1 cellular context compared by ENCODE assay signal in the genomic region with DNA sequence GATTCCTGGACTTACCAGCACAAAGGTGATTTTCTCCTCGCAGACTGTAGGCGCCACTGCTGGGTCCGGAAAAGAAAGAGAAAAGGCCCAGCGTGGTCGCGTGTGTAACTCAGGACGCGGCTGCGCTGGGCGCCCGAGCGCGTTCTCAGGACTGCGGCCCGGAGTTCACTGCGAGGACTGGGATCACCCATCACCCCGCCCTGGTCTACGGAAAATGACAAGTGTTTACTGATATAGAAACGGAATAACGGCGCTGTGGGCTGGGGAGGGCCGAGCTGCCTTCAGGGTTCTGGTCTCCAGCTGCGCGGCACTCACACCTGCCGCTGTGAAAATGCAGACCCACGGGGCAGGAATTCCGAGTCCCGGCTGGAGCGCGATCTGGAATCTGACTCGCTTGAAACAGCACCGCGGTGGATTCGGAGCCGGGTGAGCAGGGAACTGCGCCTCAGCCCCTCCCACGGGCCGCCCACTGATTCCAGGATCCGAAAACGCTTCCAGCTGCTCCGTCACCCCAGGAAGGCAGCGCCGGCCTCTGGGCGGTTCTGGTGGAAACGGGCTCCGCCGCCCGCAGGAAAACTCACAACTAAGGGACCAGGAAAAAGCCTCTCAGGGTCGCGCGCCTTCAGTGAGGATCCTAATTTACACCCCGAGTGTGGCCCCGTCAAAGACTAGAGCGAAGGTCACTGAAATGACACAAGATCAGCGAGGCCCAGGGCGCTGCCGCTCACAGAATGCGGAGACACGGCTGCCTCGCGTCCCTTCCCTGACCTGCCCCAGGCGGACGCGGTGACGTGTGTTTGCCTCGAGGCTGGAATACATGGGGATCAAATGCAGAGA.
A peak's percentile ranks its signal among the peaks of the same experiment; 100 is the strongest.
TF ChIP-seq lines count a peak whose summit lies in the region.

No MANE protein-coding gene starts in this region.

TF ChIP-seq in HepG2, 621 proteins besides CTCF, POLR2A, EP300 and RAD21 (continued from another document and continues in another):
- TF ChIP-seq HHEX (CRISPR knock-in tag; IDR thresholded peaks at IDR 0.05) (no peak), ZSCAN22 (CRISPR knock-in tag; IDR thresholded peaks at IDR 0.05) (no peak), CBFB (CRISPR knock-in tag; IDR thresholded peaks at IDR 0.05) (0 out of 2 replicates have a peak, but pooled peaks have one; percentile 7), ZNF576 (CRISPR knock-in tag; IDR thresholded peaks at IDR 0.05) (0 out of 2 replicates have a peak, but pooled peaks have one; percentile 73), MZF1 (CRISPR knock-in tag; IDR thresholded peaks at IDR 0.05; ENCODE audit: borderline replicate concordance) (no peak), ZC3H4 (CRISPR knock-in tag; IDR thresholded peaks at IDR 0.05; ENCODE audit: borderline replicate concordance) (no peak; the same call in 1 of the 2 replicates), CC2D1A (CRISPR knock-in tag; IDR thresholded peaks at IDR 0.05) (peak; percentile 85; the same call in 1 of the 2 replicates), TOE1 (CRISPR knock-in tag; IDR thresholded peaks at IDR 0.05) (0 out of 2 replicates have a peak, but pooled peaks have one; percentile 6), ARNT2 (CRISPR knock-in tag; IDR thresholded peaks at IDR 0.05; ENCODE audit: low read depth) (peak; percentile 81), JUN (CRISPR knock-in tag; IDR thresholded peaks at IDR 0.05) (peak; percentile 12; the same call in 1 of the 2 replicates), MAX (IDR thresholded peaks at IDR 0.05) (peak; percentile 92), BATF2 (CRISPR knock-in tag; IDR thresholded peaks at IDR 0.05) (no peak), ZFP90 (CRISPR knock-in tag; IDR thresholded peaks at IDR 0.05; ENCODE audit: borderline replicate concordance) (peak; percentile 45; the same call in 1 of the 2 replicates), ZNF614 (CRISPR knock-in tag; IDR thresholded peaks at IDR 0.05; ENCODE audit: borderline replicate concordance) (peak; percentile 76; the same call in 1 of the 2 replicates), NFIB (CRISPR knock-in tag; IDR thresholded peaks at IDR 0.05; ENCODE audit: borderline replicate concordance) (no peak), PLRG1 (conservative IDR thresholded peaks at IDR 0.05) (no peak), FOXP1 (IDR thresholded peaks at IDR 0.05) (no peak), FOXP1 (CRISPR knock-in tag; IDR thresholded peaks at IDR 0.05) (peak; percentile 23; the same call in 1 of the 2 replicates), REPIN1 (CRISPR knock-in tag; IDR thresholded peaks at IDR 0.05; ENCODE audit: borderline replicate concordance, low read depth) (peak; percentile 52; the same call in 1 of the 2 replicates), JUNB (CRISPR knock-in tag; IDR thresholded peaks at IDR 0.05; ENCODE audit: borderline replicate concordance) (no peak), HMG20A (CRISPR knock-in tag; IDR thresholded peaks at IDR 0.05; ENCODE audit: borderline replicate concordance) (no peak), ARNT (IDR thresholded peaks at IDR 0.05) (no peak), MYNN (CRISPR knock-in tag; IDR thresholded peaks at IDR 0.05; ENCODE audit: low read depth) (peak; percentile 90; the same call in 1 of the 2 replicates), SRSF9 (IDR thresholded peaks at IDR 0.05; ENCODE audit: borderline replicate concordance, insufficient read depth, low read depth, low read length, poor library complexity, severe bottlenecking) (no peak), KDM4B (CRISPR knock-in tag; IDR thresholded peaks at IDR 0.05) (peak; percentile 50; the same call in 1 of the 2 replicates), PHF21A (CRISPR knock-in tag; IDR thresholded peaks at IDR 0.05) (peak; percentile 58; the same call in 1 of the 2 replicates), HDAC1 (CRISPR knock-in tag; IDR thresholded peaks at IDR 0.05) (peak; percentile 60), HOXA3 (CRISPR knock-in tag; IDR thresholded peaks at IDR 0.05) (peak; percentile 72), ZFP41 (CRISPR knock-in tag; IDR thresholded peaks at IDR 0.05; ENCODE audit: borderline replicate concordance) (0 out of 2 replicates have a peak, but pooled peaks have one; percentile 44), ZNF629 (CRISPR knock-in tag; conservative IDR thresholded peaks at IDR 0.05) (no peak; the same call in 1 of the 2 replicates), JARID2 (CRISPR knock-in tag; IDR thresholded peaks at IDR 0.05; ENCODE audit: insufficient replicate concordance) (peak; percentile 77), ZNF335 (CRISPR knock-in tag; IDR thresholded peaks at IDR 0.05) (no peak), ARID2 (CRISPR knock-in tag; IDR thresholded peaks at IDR 0.05; ENCODE audit: borderline replicate concordance) (peak; percentile 68; the same call in 1 of the 2 replicates), ZNF235 (CRISPR knock-in tag; IDR thresholded peaks at IDR 0.05; ENCODE audit: borderline replicate concordance) (no peak), ZSCAN25 (CRISPR knock-in tag; IDR thresholded peaks at IDR 0.05) (0 out of 2 replicates have a peak, but pooled peaks have one; percentile 10), ZNF674 (CRISPR knock-in tag; IDR thresholded peaks at IDR 0.05; ENCODE audit: low read depth) (no peak), ZNF256 (CRISPR knock-in tag; conservative IDR thresholded peaks at IDR 0.05) (no peak), ZMYM3 (CRISPR knock-in tag; IDR thresholded peaks at IDR 0.05) (peak; percentile 63), CBX1 (IDR thresholded peaks at IDR 0.05; ENCODE audit: low read depth) (peak; percentile 12), TOPORS (CRISPR knock-in tag; IDR thresholded peaks at IDR 0.05) (peak; percentile 23; the same call in 1 of the 2 replicates), HOXA5 (CRISPR knock-in tag; IDR thresholded peaks at IDR 0.05) (peak; percentile 90), MED13 (CRISPR knock-in tag; IDR thresholded peaks at IDR 0.05) (peak; percentile 52; the same call in 1 of the 2 replicates), PAXIP1 (CRISPR knock-in tag; conservative IDR thresholded peaks at IDR 0.05) (0 out of 2 replicates have a peak, but pooled peaks have one; percentile 48), HOXA7 (CRISPR knock-in tag; IDR thresholded peaks at IDR 0.05) (no peak), MAFF (IDR thresholded peaks at IDR 0.05; ENCODE audit: low read depth, low read length) (no peak), ZNF350 (CRISPR knock-in tag; IDR thresholded peaks at IDR 0.05; ENCODE audit: borderline replicate concordance, low read depth) (peak; percentile 89; the same call in 1 of the 2 replicates), TARDBP (CRISPR knock-in tag; IDR thresholded peaks at IDR 0.05) (peak; percentile 7; the same call in 1 of the 2 replicates), CEBPG (CRISPR knock-in tag; IDR thresholded peaks at IDR 0.05) (peak; percentile 43; the same call in 1 of the 2 replicates), ZNF746 (CRISPR knock-in tag; IDR thresholded peaks at IDR 0.05) (peak; percentile 56), ZC3H13 (CRISPR knock-in tag; IDR thresholded peaks at IDR 0.05) (peak; percentile 74; the same call in 1 of the 2 replicates)
- TF ChIP-seq, protein P1, sequence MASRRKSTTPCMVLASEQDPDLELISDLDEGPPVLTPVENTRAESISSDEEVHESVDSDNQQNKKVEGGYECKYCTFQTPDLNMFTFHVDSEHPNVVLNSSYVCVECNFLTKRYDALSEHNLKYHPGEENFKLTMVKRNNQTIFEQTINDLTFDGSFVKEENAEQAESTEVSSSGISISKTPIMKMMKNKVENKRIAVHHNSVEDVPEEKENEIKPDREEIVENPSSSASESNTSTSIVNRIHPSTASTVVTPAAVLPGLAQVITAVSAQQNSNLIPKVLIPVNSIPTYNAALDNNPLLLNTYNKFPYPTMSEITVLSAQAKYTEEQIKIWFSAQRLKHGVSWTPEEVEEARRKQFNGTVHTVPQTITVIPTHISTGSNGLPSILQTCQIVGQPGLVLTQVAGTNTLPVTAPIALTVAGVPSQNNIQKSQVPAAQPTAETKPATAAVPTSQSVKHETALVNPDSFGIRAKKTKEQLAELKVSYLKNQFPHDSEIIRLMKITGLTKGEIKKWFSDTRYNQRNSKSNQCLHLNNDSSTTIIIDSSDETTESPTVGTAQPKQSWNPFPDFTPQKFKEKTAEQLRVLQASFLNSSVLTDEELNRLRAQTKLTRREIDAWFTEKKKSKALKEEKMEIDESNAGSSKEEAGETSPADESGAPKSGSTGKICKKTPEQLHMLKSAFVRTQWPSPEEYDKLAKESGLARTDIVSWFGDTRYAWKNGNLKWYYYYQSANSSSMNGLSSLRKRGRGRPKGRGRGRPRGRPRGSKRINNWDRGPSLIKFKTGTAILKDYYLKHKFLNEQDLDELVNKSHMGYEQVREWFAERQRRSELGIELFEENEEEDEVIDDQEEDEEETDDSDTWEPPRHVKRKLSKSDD (CRISPR knock-in tag; IDR thresholded peaks at IDR 0.05; ENCODE audit: low read depth) = peak; percentile 64
- TF ChIP-seq, protein P2, sequence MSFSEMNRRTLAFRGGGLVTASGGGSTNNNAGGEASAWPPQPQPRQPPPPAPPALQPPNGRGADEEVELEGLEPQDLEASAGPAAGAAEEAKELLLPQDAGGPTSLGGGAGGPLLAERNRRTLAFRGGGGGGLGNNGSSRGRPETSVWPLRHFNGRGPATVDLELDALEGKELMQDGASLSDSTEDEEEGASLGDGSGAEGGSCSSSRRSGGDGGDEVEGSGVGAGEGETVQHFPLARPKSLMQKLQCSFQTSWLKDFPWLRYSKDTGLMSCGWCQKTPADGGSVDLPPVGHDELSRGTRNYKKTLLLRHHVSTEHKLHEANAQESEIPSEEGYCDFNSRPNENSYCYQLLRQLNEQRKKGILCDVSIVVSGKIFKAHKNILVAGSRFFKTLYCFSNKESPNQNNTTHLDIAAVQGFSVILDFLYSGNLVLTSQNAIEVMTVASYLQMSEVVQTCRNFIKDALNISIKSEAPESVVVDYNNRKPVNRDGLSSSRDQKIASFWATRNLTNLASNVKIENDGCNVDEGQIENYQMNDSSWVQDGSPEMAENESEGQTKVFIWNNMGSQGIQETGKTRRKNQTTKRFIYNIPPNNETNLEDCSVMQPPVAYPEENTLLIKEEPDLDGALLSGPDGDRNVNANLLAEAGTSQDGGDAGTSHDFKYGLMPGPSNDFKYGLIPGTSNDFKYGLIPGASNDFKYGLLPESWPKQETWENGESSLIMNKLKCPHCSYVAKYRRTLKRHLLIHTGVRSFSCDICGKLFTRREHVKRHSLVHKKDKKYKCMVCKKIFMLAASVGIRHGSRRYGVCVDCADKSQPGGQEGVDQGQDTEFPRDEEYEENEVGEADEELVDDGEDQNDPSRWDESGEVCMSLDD (CRISPR knock-in tag; IDR thresholded peaks at IDR 0.05; ENCODE audit: borderline replicate concordance) = peak; percentile 72; the same call in 1 of the 2 replicates
- TF ChIP-seq, protein P3, sequence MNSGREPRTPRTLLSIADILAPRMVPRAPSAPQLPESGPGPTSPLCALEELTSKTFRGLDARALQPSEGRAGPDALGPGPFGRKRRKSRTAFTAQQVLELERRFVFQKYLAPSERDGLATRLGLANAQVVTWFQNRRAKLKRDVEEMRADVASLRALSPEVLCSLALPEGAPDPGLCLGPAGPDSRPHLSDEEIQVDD (CRISPR knock-in tag; IDR thresholded peaks at IDR 0.05; ENCODE audit: borderline replicate concordance) = peak; percentile 40; the same call in 1 of the 2 replicates
